ENCODE assay signal across 7 cellular contexts in the genomic region with DNA sequence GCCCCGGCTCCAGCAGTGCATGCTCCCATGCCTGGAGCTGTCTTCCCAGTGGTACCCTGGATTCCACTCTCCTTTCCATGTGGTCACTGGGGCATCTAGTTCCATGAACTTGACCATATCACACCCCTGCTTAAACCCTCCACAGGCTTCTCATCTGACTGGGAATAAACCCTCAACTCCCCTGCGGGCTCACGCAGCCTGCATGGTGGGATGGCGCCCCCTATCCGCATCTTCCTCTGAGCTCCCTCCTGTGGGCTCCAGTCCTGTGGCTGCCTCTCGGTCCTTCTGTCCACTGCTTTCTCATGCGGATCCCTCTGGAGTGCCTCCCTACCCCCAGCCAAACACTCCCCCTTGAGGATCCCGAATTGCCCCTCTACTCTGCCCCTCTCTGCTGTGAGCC. TPM values are rescaled to one million over a fixed set of nuclear protein-coding genes. Genes with fewer than 3 reads are reported as not detected.
A peak's percentile ranks its signal among the peaks of the same experiment; 100 is the strongest.
DNase-seq lines count a peak whose midpoint lies in the region; ATAC-seq, FAIRE-seq and TF ChIP-seq lines count a peak whose summit lies in the region.

No MANE protein-coding gene starts in this region.

- H3K27ac Mint-ChIP-seq in activated CD8-positive, alpha-beta memory T cell treated with anti-CD3 and anti-CD28 coated beads, Interleukin-2, amount 10 ng/mL, durations not matched to agents 7 days and 5 days, result no peak overlapping the region

- CTCF ChIA-PET in activated CD8-positive, alpha-beta memory T cell treated with anti-CD3 and anti-CD28 coated beads, Interleukin-2, amount 10 ng/mL, durations not matched to agents 7 days and 5 days (lab: Charles Lee), result interaction anchor here (0.6 to 6.3 kb wide), 5 partner anchors 34 to 157 kb away, joined by 3 to 79 read pairs (median 30); partner anchors contain the start of gene TTLL12

- H3K4me3 Mint-ChIP-seq in activated CD8-positive, alpha-beta memory T cell treated with anti-CD3 and anti-CD28 coated beads, Interleukin-2, amount 10 ng/mL, durations not matched to agents 7 days and 5 days, result no peak overlapping the region

- no peak for TF ChIP-seq POLR2A in GM12892 (IDR thresholded peaks at IDR 0.05; ENCODE audit: low read depth, low read length)

- no peaks in the 10 kb centered on the region for H3K9me3 Mint-ChIP-seq in activated CD8-positive, alpha-beta memory T cell treated with anti-CD3 and anti-CD28 coated beads, Interleukin-2, amount 10 ng/mL, durations not matched to agents 7 days and 5 days (ENCODE audit: low read depth)

- no peak for ATAC-seq in activated CD8-positive, alpha-beta memory T cell treated with anti-CD3 and anti-CD28 coated beads, Interleukin-2, amount 10 ng/mL, durations not matched to agents 7 days and 5 days
- ATAC-seq in HG02852 (IDR thresholded peaks at IDR 0.05; ENCODE audit: unreplicated experiment), result no peak

- DNase-seq in EH (ENCODE audit: low read depth) (peak; percentile 18), HuH-7 (ENCODE audit: low spot score) (peak; percentile 97), left kidney (ENCODE audit: low read depth, low spot score) (peak; percentile 58), GM12892 (ENCODE audit: insufficient read length) (no peak)
- peak; percentile 46 for DNase-seq in activated CD8-positive, alpha-beta memory T cell treated with anti-CD3 and anti-CD28 coated beads, Interleukin-2, amount 10 ng/mL, durations not matched to agents 7 days and 5 days
- no peak for DNase-seq in NK-92 treated with Interleukin-12 subunit alpha and Interleukin-12 subunit beta, amount 100 ng/mL, for 24 hours (lab: John Stamatoyannopoulos, UW)

- no peak for FAIRE-seq in GM12892 (lab: Jason Lieb, UNC)

- H3K4me1 Mint-ChIP-seq in activated CD8-positive, alpha-beta memory T cell treated with anti-CD3 and anti-CD28 coated beads, Interleukin-2, amount 10 ng/mL, durations not matched to agents 7 days and 5 days, result peaks cover 8% of the 10 kb centered on the region

- no peaks in the 10 kb centered on the region for H3K36me3 Mint-ChIP-seq in activated CD8-positive, alpha-beta memory T cell treated with anti-CD3 and anti-CD28 coated beads, Interleukin-2, amount 10 ng/mL, durations not matched to agents 7 days and 5 days

- peaks cover 2% of the 10 kb centered on the region for H3K27me3 Mint-ChIP-seq in activated CD8-positive, alpha-beta memory T cell treated with anti-CD3 and anti-CD28 coated beads, Interleukin-2, amount 10 ng/mL, durations not matched to agents 7 days and 5 days

RNA-seq across cellular contexts. Expression of gene TTLL12, which starts 41.4 kb away (rescaled TPM):
- 10 to 100 TPM; 40.3 to 49.7 TPM for total RNA-seq in activated CD8-positive, alpha-beta memory T cell treated with anti-CD3 and anti-CD28 coated beads, Interleukin-2, amount 10 ng/mL, durations not matched to agents 7 days and 5 days
- 18.4 TPM for polyA plus RNA-seq in GM12892 (2012; ENCODE audit: missing spikeins)

Comparison
In these comparisons a context has a peak if more than half of its experiments do, and no peak if none do; other contexts are left out.
1. DNase-seq: peak in EH (single experiment), HuH-7 (single experiment), activated CD8-positive, alpha-beta memory T cell treated with anti-CD3 and anti-CD28 coated beads, Interleukin-2, amount 10 ng/mL, durations not matched to agents 7 days and 5 days (single experiment) and left kidney (single experiment); none in GM12892 (single experiment) and NK-92 treated with Interleukin-12 subunit alpha and Interleukin-12 subunit beta, amount 100 ng/mL, for 24 hours (single experiment).